ENCODE assay signal across 3 cellular contexts in genomic region chr16:10547708-10548107, GRCh38.
"Had no signal": no experiment of that assay in that cellular context is flagged by ENCODE, and none has a peak within 500 bp of the region (broad histone marks: within the 10 kb centered on the region; RNA-seq: fewer than 3 reads in every experiment).

No MANE protein-coding gene starts in this region.

- H3K4me3 ChIP-seq: GM12878 had no signal

- DNase-seq: GDM1, GF-D8 had no signal

- ATAC-seq: GM12878 had no signal
